18 cellular contexts compared by ENCODE assay signal in genomic region chr5:136979131-136979530, GRCh38.
A peak's percentile ranks its signal among the peaks of the same experiment; 100 is the strongest.
DNase-seq lines count a peak whose midpoint lies in the region; ATAC-seq and TF ChIP-seq lines count a peak whose summit lies in the region.
"Had no signal": no experiment of that assay in that cellular context is flagged by ENCODE, and none has a peak within 500 bp of the region (broad histone marks: within the 10 kb centered on the region; RNA-seq: fewer than 3 reads in every experiment).

No MANE protein-coding gene starts in this region.

- no peak overlapping the region for H3K4me3 ChIP-seq in astrocyte of the spinal cord (ENCODE audit: low read depth, low read length)
- H3K4me3 ChIP-seq: A549; BLaER1 treated with 17β-estradiol and CSF1 and Interleukin-3, amounts not matched to agents 10 nM and 100 nM; GM23338; K562 had no signal

- in situ Hi-C loops in astrocyte of the spinal cord (cut with HindIII; ENCODE audit: low sequenced_read_pairs): no loop called here

- TF ChIP-seq CTCF in astrocyte of the spinal cord (IDR thresholded peaks at IDR 0.05; ENCODE audit: low read depth, low read length): no peak

- intact Hi-C loops in left ventricle myocardium superior (cut with micrococcal nuclease): no loop called here

- ATAC-seq in left ventricle myocardium superior: no peak
- ATAC-seq: CD8-positive, alpha-beta T cell; GM23338; HCT116; K562 had no signal

- DNase-seq in EH (ENCODE audit: low read depth) (peak; percentile 58), M059J (ENCODE audit: low read depth) (peak; percentile 79), astrocyte of the spinal cord (ENCODE audit: low read depth, low spot score) (peak; percentile 27), non-pigmented ciliary epithelial cell (ENCODE audit: low read depth) (peak; percentile 2), NCI-H524 (lab: John Stamatoyannopoulos, UW) (no peak), left ventricle myocardium superior (no peak), NCI-H748 treated with DMSO at 0.1 percent for 48 hours (lab: John Stamatoyannopoulos, UW) (no peak)
- DNase-seq: CD8-positive, alpha-beta T cell; DMS79 treated with DMSO at 0.1 percent for 48 hours; GF-D8; NCI-H1105 treated with DMSO at 0.1 percent for 48 hours; NCI-H1694 treated with DMSO at 0.1 percent for 48 hours; NCI-H774 had no signal

Comparison
In these comparisons a context has a peak if more than half of its experiments do, and no peak if none do; other contexts are left out.
1. DNase-seq: peak in EH (single experiment), M059J (single experiment), astrocyte of the spinal cord (single experiment) and non-pigmented ciliary epithelial cell (single experiment); none in NCI-H524 (0 of 2), left ventricle myocardium superior (single experiment) and NCI-H748 treated with DMSO at 0.1 percent for 48 hours (single experiment).